In genomic region chr14:104684449-104684821, GRCh38 we compare ENCODE assay signal across 17 cellular contexts. TPM values are rescaled to one million over a fixed set of nuclear protein-coding genes. Genes with fewer than 3 reads are reported as not detected.
DNase-seq lines count a peak whose midpoint lies in the region; TF ChIP-seq lines count a peak whose summit lies in the region.
"Had no signal": no experiment of that assay in that cellular context is flagged by ENCODE, and none has a peak within 500 bp of the region (broad histone marks: within the 10 kb centered on the region; RNA-seq: fewer than 3 reads in every experiment).

No MANE protein-coding gene starts in this region.

- TF ChIP-seq CTCF in neural crest cell (conservative IDR thresholded peaks at IDR 0.05) (no peak), GM20000 (IDR thresholded peaks at IDR 0.05; ENCODE audit: extremely low read depth, missing control alignments) (no peak)

- intact Hi-C loops in activated T-helper 1 cell treated with anti-CD3 and anti-CD28 coated beads, Interleukin-12 subunit alpha, Interleukin-12 subunit beta, Interleukin-2, Interleukin-4 antibody, amounts not matched to agents 30 ng/mL and 10 ng/mL and 1 ng/mL, durations not matched to agents 14 hours and 24 hours and 36 hours (cut with micrococcal nuclease) = no loop called here

- no peaks in the 10 kb centered on the region for H3K9me3 Mint-ChIP-seq in IgD-negative memory B cell
- H3K9me3 Mint-ChIP-seq in activated T-helper 1 cell treated with anti-CD3 and anti-CD28 coated beads, Interleukin-12 subunit alpha, Interleukin-12 subunit beta, Interleukin-2, Interleukin-4 antibody, amounts not matched to agents 30 ng/mL and 10 ng/mL and 1 ng/mL, durations not matched to agents 14 hours and 24 hours and 36 hours = no peaks in the 10 kb centered on the region
- H3K9me3 Mint-ChIP-seq in neural crest cell = peaks cover 6% of the 10 kb centered on the region

- H3K27me3 ChIP-seq in H7 (ENCODE audit: control insufficient read depth, insufficient read depth, low read length) = peaks cover 3% of the 10 kb centered on the region; the same call in 1 of the 2 replicates
- H3K27me3 ChIP-seq: BLaER1 treated with 17β-estradiol and CSF1 and Interleukin-3, amounts not matched to agents 10 nM and 100 nM; SJCRH30 had no signal

- H3K4me3 Mint-ChIP-seq in IgD-negative memory B cell = peak overlapping the region in 3 of 4 donors; percentile 58 to 87 (median 85)
- H3K4me3 Mint-ChIP-seq in activated T-helper 1 cell treated with anti-CD3 and anti-CD28 coated beads, Interleukin-12 subunit alpha, Interleukin-12 subunit beta, Interleukin-2, Interleukin-4 antibody, amounts not matched to agents 30 ng/mL and 10 ng/mL and 1 ng/mL, durations not matched to agents 14 hours and 24 hours and 36 hours = peak overlapping the region; percentile 6
- H3K4me3 Mint-ChIP-seq in neural crest cell = peak overlapping the region; percentile 33

- no peaks in the 10 kb centered on the region for H3K36me3 ChIP-seq in H7 (replicated peaks; ENCODE audit: control insufficient read depth, insufficient read depth, low read length)
- H3K36me3 ChIP-seq: BLaER1 treated with 17β-estradiol and CSF1 and Interleukin-3, amounts not matched to agents 10 nM and 100 nM; HAP-1; SJCRH30 had no signal

- no peak overlapping the region for H3K4me3 ChIP-seq in H7 (ENCODE audit: insufficient read depth, low read depth, low read length)
- H3K4me3 ChIP-seq: BLaER1 treated with 17β-estradiol and CSF1 and Interleukin-3, amounts not matched to agents 10 nM and 100 nM; HAP-1; SJCRH30 had no signal

- no peaks in the 10 kb centered on the region for H3K36me3 Mint-ChIP-seq in IgD-negative memory B cell
- H3K36me3 Mint-ChIP-seq in activated T-helper 1 cell treated with anti-CD3 and anti-CD28 coated beads, Interleukin-12 subunit alpha, Interleukin-12 subunit beta, Interleukin-2, Interleukin-4 antibody, amounts not matched to agents 30 ng/mL and 10 ng/mL and 1 ng/mL, durations not matched to agents 14 hours and 24 hours and 36 hours (ENCODE audit: low read depth) = no peaks in the 10 kb centered on the region
- H3K36me3 Mint-ChIP-seq in neural crest cell (ENCODE audit: low read depth) = no peaks in the 10 kb centered on the region

- no peak for DNase-seq in activated T-helper 1 cell treated with anti-CD3 and anti-CD28 coated beads, Interleukin-12 subunit alpha, Interleukin-12 subunit beta, Interleukin-2, Interleukin-4 antibody, amounts not matched to agents 30 ng/mL and 10 ng/mL and 1 ng/mL, durations not matched to agents 14 hours and 24 hours and 36 hours (ENCODE audit: low spot score)
- DNase-seq in neural crest cell (ENCODE audit: low read depth, low spot score) (no peak), H7 (no peak), NCI-H2029 (lab: John Stamatoyannopoulos, UW) (no peak), GM20000 (ENCODE audit: low spot score) (no peak), DMS 273 treated with DMSO at 0.1 percent for 48 hours (lab: John Stamatoyannopoulos, UW) (no peak)
- DNase-seq: ACHN, DMS79 treated with DMSO at 0.1 percent for 48 hours, KBM-7, NCI-H1092, NCI-H1436, NCI-H187 treated with DMSO at 0.1 percent for 48 hours, NCI-H748 treated with DMSO at 0.1 percent for 48 hours, SJCRH30 had no signal

- H3K27ac Mint-ChIP-seq in IgD-negative memory B cell (peak overlapping the region in 2 of 3 donors; percentile 63 to 80), neural crest cell (ENCODE audit: unreplicated experiment) (no peak overlapping the region)
- H3K27ac Mint-ChIP-seq in activated T-helper 1 cell treated with anti-CD3 and anti-CD28 coated beads, Interleukin-12 subunit alpha, Interleukin-12 subunit beta, Interleukin-2, Interleukin-4 antibody, amounts not matched to agents 30 ng/mL and 10 ng/mL and 1 ng/mL, durations not matched to agents 14 hours and 24 hours and 36 hours = no peak overlapping the region

- peaks cover 2% of the 10 kb centered on the region for H3K27me3 Mint-ChIP-seq in IgD-negative memory B cell
- H3K27me3 Mint-ChIP-seq in activated T-helper 1 cell treated with anti-CD3 and anti-CD28 coated beads, Interleukin-12 subunit alpha, Interleukin-12 subunit beta, Interleukin-2, Interleukin-4 antibody, amounts not matched to agents 30 ng/mL and 10 ng/mL and 1 ng/mL, durations not matched to agents 14 hours and 24 hours and 36 hours (ENCODE audit: insufficient read depth) = peaks cover 5% of the 10 kb centered on the region
- H3K27me3 Mint-ChIP-seq in neural crest cell (ENCODE audit: low read depth) = no peaks in the 10 kb centered on the region

- H3K4me1 Mint-ChIP-seq in IgD-negative memory B cell = peaks cover 24 to 32% (median 25%) of the 10 kb centered on the region in 3 donors
- H3K4me1 Mint-ChIP-seq in activated T-helper 1 cell treated with anti-CD3 and anti-CD28 coated beads, Interleukin-12 subunit alpha, Interleukin-12 subunit beta, Interleukin-2, Interleukin-4 antibody, amounts not matched to agents 30 ng/mL and 10 ng/mL and 1 ng/mL, durations not matched to agents 14 hours and 24 hours and 36 hours (ENCODE audit: low read depth) = peaks cover 30% of the 10 kb centered on the region
- H3K4me1 Mint-ChIP-seq in neural crest cell = peaks cover 51% of the 10 kb centered on the region

RNA-seq across cellular contexts. Expression of gene INF2, which starts 5.0 kb away (rescaled TPM):
- polyA plus RNA-seq in IgD-negative memory B cell = 10.8 TPM
- 86.6 and 91.6 TPM in 2 replicates for total RNA-seq in activated T-helper 1 cell treated with anti-CD3 and anti-CD28 coated beads, Interleukin-12 subunit alpha, Interleukin-12 subunit beta, Interleukin-2, Interleukin-4 antibody, amounts not matched to agents 30 ng/mL and 10 ng/mL and 1 ng/mL, durations not matched to agents 14 hours and 24 hours and 36 hours
- total RNA-seq in neural crest cell = 60.6 and 61.7 TPM in 2 replicates
- 62.8 and 78.6 TPM in 2 replicates for total RNA-seq in H7 (2014; rRNA removed; shearing (Covaris generic))

RNA-seq across cellular contexts. Expression of gene ADSS1, which starts 39.6 kb away (rescaled TPM):
- not detected for polyA plus RNA-seq in IgD-negative memory B cell
- total RNA-seq in activated T-helper 1 cell treated with anti-CD3 and anti-CD28 coated beads, Interleukin-12 subunit alpha, Interleukin-12 subunit beta, Interleukin-2, Interleukin-4 antibody, amounts not matched to agents 30 ng/mL and 10 ng/mL and 1 ng/mL, durations not matched to agents 14 hours and 24 hours and 36 hours = 1.1 and 1.2 TPM in 2 replicates
- 4.4 and 5.0 TPM in 2 replicates for total RNA-seq in neural crest cell
- total RNA-seq in H7 (2014; rRNA removed; shearing (Covaris generic)) = 10.3 and 11.2 TPM in 2 replicates

Comparison
In these comparisons a context has a peak if more than half of its experiments do, and no peak if none do; other contexts are left out.
1. H3K27ac Mint-ChIP-seq: peak in IgD-negative memory B cell (2 of 3); none in activated T-helper 1 cell treated with anti-CD3 and anti-CD28 coated beads, Interleukin-12 subunit alpha, Interleukin-12 subunit beta, Interleukin-2, Interleukin-4 antibody, amounts not matched to agents 30 ng/mL and 10 ng/mL and 1 ng/mL, durations not matched to agents 14 hours and 24 hours and 36 hours (single experiment) and neural crest cell (single experiment).
2. H3K4me3 Mint-ChIP-seq: peak in every context shown above with its lines; median percentile 85 in IgD-negative memory B cell; 33 in neural crest cell; 6 in activated T-helper 1 cell treated with anti-CD3 and anti-CD28 coated beads, Interleukin-12 subunit alpha, Interleukin-12 subunit beta, Interleukin-2, Interleukin-4 antibody, amounts not matched to agents 30 ng/mL and 10 ng/mL and 1 ng/mL, durations not matched to agents 14 hours and 24 hours and 36 hours.